Comparison of ENCODE assay signal across 1 cellular context in the genomic region with DNA sequence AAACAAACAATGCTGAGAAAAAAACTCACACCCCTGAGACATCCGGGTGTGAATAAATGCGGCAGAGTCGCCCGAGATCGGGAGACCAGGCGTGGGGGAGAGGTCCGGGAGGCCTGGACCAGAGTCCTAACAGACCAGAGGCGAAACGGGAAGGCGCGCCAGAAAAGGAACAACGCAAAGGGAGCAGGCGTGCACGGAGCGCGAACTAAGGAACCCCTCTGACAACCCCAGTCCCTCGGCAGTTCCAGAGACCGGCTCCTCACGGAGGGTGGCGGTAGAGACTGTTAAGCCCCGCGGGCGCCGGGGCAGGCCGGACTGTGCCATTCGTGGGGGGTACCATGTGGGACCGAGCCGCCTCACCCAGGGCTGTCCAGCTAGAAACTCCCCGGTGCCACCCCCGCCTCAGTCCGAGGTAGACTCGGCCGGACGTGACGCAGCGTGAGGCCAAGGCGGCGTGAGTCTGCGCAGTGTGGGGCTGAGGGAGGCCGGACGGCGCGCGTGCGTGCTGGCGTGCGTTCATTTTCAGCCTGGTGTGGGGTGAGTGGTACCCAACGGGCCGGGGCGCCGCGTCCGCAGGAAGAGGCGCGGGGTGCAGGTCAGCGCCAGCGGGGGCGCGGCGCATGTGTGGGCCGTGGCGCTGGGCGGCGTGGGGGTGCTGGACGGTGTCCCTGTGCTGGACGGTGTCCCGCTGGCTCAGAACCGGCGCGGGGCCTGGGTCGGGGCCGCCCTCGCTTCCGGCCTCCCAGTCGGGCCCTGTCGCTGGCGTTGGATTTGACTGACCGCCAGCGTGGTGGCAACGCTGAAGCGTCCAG.
TF ChIP-seq lines count a peak whose summit lies in the region.

A gene (plus strand): TSS at position 513 of the 812 bp plus-strand sequence. CDS start 1,075 bp downstream, outside the sequence.

TF ChIP-seq in HepG2, 621 proteins besides CTCF, POLR2A, EP300 and RAD21 (continued from another document and continues in another):
- TF ChIP-seq, protein P1, sequence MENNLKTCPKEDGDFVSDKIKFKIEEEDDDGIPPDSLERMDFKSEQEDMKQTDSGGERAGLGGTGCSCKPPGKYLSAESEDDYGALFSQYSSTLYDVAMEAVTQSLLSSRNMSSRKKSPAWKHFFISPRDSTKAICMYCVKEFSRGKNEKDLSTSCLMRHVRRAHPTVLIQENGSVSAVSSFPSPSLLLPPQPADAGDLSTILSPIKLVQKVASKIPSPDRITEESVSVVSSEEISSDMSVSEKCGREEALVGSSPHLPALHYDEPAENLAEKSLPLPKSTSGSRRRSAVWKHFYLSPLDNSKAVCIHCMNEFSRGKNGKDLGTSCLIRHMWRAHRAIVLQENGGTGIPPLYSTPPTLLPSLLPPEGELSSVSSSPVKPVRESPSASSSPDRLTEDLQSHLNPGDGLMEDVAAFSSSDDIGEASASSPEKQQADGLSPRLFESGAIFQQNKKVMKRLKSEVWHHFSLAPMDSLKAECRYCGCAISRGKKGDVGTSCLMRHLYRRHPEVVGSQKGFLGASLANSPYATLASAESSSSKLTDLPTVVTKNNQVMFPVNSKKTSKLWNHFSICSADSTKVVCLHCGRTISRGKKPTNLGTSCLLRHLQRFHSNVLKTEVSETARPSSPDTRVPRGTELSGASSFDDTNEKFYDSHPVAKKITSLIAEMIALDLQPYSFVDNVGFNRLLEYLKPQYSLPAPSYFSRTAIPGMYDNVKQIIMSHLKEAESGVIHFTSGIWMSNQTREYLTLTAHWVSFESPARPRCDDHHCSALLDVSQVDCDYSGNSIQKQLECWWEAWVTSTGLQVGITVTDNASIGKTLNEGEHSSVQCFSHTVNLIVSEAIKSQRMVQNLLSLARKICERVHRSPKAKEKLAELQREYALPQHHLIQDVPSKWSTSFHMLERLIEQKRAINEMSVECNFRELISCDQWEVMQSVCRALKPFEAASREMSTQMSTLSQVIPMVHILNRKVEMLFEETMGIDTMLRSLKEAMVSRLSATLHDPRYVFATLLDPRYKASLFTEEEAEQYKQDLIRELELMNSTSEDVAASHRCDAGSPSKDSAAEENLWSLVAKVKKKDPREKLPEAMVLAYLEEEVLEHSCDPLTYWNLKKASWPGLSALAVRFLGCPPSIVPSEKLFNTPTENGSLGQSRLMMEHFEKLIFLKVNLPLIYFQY (CRISPR knock-in tag; IDR thresholded peaks at IDR 0.05; ENCODE audit: borderline replicate concordance): 0 out of 2 replicates have a peak, but pooled peaks have one; percentile 15
- TF ChIP-seq MTA1 (CRISPR knock-in tag; IDR thresholded peaks at IDR 0.05; ENCODE audit: borderline replicate concordance) (peak; percentile 90; the same call in 1 of the 2 replicates), HDAC1 (CRISPR knock-in tag; IDR thresholded peaks at IDR 0.05) (peak; percentile 88), ZNF160 (CRISPR knock-in tag; IDR thresholded peaks at IDR 0.05) (peak; percentile 85), NFE2L1 (CRISPR knock-in tag; IDR thresholded peaks at IDR 0.05; ENCODE audit: borderline replicate concordance) (no peak), GFI1 (CRISPR knock-in tag; IDR thresholded peaks at IDR 0.05; ENCODE audit: borderline replicate concordance) (peak; percentile 83), MEF2D (CRISPR knock-in tag; IDR thresholded peaks at IDR 0.05) (peak; percentile 87), SRSF1 (optimal IDR thresholded peaks at IDR 0.05; ENCODE audit: low read depth, low read length) (peak; percentile 78), ZNF724P (CRISPR knock-in tag; IDR thresholded peaks at IDR 0.05; ENCODE audit: borderline replicate concordance) (peak; percentile 57; the same call in 1 of the 2 replicates), ZFP36L1 (CRISPR knock-in tag; IDR thresholded peaks at IDR 0.05) (peak; percentile 60; the same call in 1 of the 2 replicates), ZNF232 (CRISPR knock-in tag; IDR thresholded peaks at IDR 0.05; ENCODE audit: borderline replicate concordance) (no peak), HOXD1 (CRISPR knock-in tag; IDR thresholded peaks at IDR 0.05) (0 out of 2 replicates have a peak, but pooled peaks have one; percentile 12), ATF7-NPFF (CRISPR knock-in tag; IDR thresholded peaks at IDR 0.05; ENCODE audit: low read depth) (peak; percentile 77), BRD4 (CRISPR knock-in tag; IDR thresholded peaks at IDR 0.05) (peak; percentile 57; the same call in 1 of the 2 replicates), BORCS8-MEF2B (CRISPR knock-in tag; IDR thresholded peaks at IDR 0.05) (peak; percentile 92), CHD4 (IDR thresholded peaks at IDR 0.05; ENCODE audit: borderline replicate concordance, low read length) (no peak), RFX1 (IDR thresholded peaks at IDR 0.05) (no peak), ZNF660 (CRISPR knock-in tag; IDR thresholded peaks at IDR 0.05; ENCODE audit: borderline replicate concordance, low read depth) (no peak), ZNF589 (CRISPR knock-in tag; conservative IDR thresholded peaks at IDR 0.05) (0 out of 2 replicates have a peak, but pooled peaks have one; percentile 19), ZNF547 (CRISPR knock-in tag; IDR thresholded peaks at IDR 0.05) (peak; percentile 93), TEAD3 (CRISPR knock-in tag; optimal IDR thresholded peaks at IDR 0.05; ENCODE audit: borderline replicate concordance) (peak; percentile 63), ZNF564 (CRISPR knock-in tag; IDR thresholded peaks at IDR 0.05) (peak; percentile 82; the same call in 1 of the 2 replicates), NFKBIZ (CRISPR knock-in tag; IDR thresholded peaks at IDR 0.05) (no peak), ZFP1 (CRISPR knock-in tag; IDR thresholded peaks at IDR 0.05) (no peak), ZNF567 (CRISPR knock-in tag; IDR thresholded peaks at IDR 0.05; ENCODE audit: borderline replicate concordance) (peak; percentile 66; the same call in 1 of the 2 replicates), STAG1 (CRISPR knock-in tag; IDR thresholded peaks at IDR 0.05) (peak; percentile 59), TCF7L2 (IDR thresholded peaks at IDR 0.05; ENCODE audit: low read depth, low read length) (no peak), JUND (CRISPR knock-in tag; IDR thresholded peaks at IDR 0.05) (peak; percentile 33; the same call in 1 of the 2 replicates), SP5 (CRISPR knock-in tag; IDR thresholded peaks at IDR 0.05; ENCODE audit: borderline replicate concordance, low read depth) (no peak), DPF2 (CRISPR knock-in tag; IDR thresholded peaks at IDR 0.05; ENCODE audit: borderline replicate concordance, low read depth) (no peak), ZBTB1 (CRISPR knock-in tag; IDR thresholded peaks at IDR 0.05; ENCODE audit: borderline replicate concordance) (no peak), ZNF20 (CRISPR knock-in tag; IDR thresholded peaks at IDR 0.05) (no peak), ZNF354B (CRISPR knock-in tag; IDR thresholded peaks at IDR 0.05) (0 out of 2 replicates have a peak, but pooled peaks have one; percentile 22), SIX1 (CRISPR knock-in tag; IDR thresholded peaks at IDR 0.05; ENCODE audit: borderline replicate concordance) (no peak)
- TF ChIP-seq, protein P2, sequence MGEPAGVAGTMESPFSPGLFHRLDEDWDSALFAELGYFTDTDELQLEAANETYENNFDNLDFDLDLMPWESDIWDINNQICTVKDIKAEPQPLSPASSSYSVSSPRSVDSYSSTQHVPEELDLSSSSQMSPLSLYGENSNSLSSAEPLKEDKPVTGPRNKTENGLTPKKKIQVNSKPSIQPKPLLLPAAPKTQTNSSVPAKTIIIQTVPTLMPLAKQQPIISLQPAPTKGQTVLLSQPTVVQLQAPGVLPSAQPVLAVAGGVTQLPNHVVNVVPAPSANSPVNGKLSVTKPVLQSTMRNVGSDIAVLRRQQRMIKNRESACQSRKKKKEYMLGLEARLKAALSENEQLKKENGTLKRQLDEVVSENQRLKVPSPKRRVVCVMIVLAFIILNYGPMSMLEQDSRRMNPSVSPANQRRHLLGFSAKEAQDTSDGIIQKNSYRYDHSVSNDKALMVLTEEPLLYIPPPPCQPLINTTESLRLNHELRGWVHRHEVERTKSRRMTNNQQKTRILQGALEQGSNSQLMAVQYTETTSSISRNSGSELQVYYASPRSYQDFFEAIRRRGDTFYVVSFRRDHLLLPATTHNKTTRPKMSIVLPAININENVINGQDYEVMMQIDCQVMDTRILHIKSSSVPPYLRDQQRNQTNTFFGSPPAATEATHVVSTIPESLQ (CRISPR knock-in tag; conservative IDR thresholded peaks at IDR 0.05): no peak
- TF ChIP-seq, protein P3, sequence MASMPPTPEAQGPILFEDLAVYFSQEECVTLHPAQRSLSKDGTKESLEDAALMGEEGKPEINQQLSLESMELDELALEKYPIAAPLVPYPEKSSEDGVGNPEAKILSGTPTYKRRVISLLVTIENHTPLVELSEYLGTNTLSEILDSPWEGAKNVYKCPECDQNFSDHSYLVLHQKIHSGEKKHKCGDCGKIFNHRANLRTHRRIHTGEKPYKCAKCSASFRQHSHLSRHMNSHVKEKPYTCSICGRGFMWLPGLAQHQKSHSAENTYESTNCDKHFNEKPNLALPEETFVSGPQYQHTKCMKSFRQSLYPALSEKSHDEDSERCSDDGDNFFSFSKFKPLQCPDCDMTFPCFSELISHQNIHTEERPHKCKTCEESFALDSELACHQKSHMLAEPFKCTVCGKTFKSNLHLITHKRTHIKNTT (CRISPR knock-in tag; IDR thresholded peaks at IDR 0.05): no peak
- TF ChIP-seq, protein P4, sequence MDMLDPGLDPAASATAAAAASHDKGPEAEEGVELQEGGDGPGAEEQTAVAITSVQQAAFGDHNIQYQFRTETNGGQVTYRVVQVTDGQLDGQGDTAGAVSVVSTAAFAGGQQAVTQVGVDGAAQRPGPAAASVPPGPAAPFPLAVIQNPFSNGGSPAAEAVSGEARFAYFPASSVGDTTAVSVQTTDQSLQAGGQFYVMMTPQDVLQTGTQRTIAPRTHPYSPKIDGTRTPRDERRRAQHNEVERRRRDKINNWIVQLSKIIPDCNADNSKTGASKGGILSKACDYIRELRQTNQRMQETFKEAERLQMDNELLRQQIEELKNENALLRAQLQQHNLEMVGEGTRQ (IDR thresholded peaks at IDR 0.05; ENCODE audit: low read depth, low read length): no peak
- TF ChIP-seq, protein P4 (CRISPR knock-in tag; IDR thresholded peaks at IDR 0.05; ENCODE audit: borderline replicate concordance): no peak
- TF ChIP-seq, protein P5, sequence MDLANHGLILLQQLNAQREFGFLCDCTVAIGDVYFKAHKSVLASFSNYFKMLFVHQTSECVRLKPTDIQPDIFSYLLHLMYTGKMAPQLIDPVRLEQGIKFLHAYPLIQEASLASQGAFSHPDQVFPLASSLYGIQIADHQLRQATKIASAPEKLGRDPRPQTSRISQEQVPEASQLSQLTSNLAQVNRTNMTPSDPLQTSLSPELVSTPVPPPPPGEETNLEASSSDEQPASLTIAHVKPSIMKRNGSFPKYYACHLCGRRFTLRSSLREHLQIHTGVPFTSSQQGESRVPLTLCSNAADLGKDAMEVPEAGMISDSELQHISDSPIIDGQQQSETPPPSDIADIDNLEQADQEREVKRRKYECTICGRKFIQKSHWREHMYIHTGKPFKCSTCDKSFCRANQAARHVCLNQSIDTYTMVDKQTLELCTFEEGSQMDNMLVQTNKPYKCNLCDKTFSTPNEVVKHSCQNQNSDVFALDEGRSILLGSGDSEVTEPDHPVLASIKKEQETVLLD (CRISPR knock-in tag; IDR thresholded peaks at IDR 0.05; ENCODE audit: low read depth): peak; percentile 58; the same call in 1 of the 2 replicates
- TF ChIP-seq, protein P6, sequence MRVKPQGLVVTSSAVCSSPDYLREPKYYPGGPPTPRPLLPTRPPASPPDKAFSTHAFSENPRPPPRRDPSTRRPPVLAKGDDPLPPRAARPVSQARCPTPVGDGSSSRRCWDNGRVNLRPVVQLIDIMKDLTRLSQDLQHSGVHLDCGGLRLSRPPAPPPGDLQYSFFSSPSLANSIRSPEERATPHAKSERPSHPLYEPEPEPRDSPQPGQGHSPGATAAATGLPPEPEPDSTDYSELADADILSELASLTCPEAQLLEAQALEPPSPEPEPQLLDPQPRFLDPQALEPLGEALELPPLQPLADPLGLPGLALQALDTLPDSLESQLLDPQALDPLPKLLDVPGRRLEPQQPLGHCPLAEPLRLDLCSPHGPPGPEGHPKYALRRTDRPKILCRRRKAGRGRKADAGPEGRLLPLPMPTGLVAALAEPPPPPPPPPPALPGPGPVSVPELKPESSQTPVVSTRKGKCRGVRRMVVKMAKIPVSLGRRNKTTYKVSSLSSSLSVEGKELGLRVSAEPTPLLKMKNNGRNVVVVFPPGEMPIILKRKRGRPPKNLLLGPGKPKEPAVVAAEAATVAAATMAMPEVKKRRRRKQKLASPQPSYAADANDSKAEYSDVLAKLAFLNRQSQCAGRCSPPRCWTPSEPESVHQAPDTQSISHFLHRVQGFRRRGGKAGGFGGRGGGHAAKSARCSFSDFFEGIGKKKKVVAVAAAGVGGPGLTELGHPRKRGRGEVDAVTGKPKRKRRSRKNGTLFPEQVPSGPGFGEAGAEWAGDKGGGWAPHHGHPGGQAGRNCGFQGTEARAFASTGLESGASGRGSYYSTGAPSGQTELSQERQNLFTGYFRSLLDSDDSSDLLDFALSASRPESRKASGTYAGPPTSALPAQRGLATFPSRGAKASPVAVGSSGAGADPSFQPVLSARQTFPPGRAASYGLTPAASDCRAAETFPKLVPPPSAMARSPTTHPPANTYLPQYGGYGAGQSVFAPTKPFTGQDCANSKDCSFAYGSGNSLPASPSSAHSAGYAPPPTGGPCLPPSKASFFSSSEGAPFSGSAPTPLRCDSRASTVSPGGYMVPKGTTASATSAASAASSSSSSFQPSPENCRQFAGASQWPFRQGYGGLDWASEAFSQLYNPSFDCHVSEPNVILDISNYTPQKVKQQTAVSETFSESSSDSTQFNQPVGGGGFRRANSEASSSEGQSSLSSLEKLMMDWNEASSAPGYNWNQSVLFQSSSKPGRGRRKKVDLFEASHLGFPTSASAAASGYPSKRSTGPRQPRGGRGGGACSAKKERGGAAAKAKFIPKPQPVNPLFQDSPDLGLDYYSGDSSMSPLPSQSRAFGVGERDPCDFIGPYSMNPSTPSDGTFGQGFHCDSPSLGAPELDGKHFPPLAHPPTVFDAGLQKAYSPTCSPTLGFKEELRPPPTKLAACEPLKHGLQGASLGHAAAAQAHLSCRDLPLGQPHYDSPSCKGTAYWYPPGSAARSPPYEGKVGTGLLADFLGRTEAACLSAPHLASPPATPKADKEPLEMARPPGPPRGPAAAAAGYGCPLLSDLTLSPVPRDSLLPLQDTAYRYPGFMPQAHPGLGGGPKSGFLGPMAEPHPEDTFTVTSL (CRISPR knock-in tag; IDR thresholded peaks at IDR 0.05; ENCODE audit: borderline replicate concordance): peak; percentile 66; the same call in 1 of the 2 replicates
- TF ChIP-seq, protein P7, sequence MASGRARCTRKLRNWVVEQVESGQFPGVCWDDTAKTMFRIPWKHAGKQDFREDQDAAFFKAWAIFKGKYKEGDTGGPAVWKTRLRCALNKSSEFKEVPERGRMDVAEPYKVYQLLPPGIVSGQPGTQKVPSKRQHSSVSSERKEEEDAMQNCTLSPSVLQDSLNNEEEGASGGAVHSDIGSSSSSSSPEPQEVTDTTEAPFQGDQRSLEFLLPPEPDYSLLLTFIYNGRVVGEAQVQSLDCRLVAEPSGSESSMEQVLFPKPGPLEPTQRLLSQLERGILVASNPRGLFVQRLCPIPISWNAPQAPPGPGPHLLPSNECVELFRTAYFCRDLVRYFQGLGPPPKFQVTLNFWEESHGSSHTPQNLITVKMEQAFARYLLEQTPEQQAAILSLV (CRISPR knock-in tag; IDR thresholded peaks at IDR 0.05; ENCODE audit: borderline replicate concordance): peak; percentile 89
